ENCODE assay signal across 1 cellular context in genomic region chr4:83486457-83487129, GRCh38.
TF ChIP-seq lines count a peak whose summit lies in the region.

No MANE protein-coding gene starts in this region.

TF ChIP-seq in K562, 482 proteins besides CTCF, POLR2A, EP300 and RAD21 (continued from another document):
- TF ChIP-seq ZBTB7A (IDR thresholded peaks at IDR 0.05; ENCODE audit: borderline replicate concordance, control insufficient read depth, low read depth, low read length) (no peak), IRF2 (CRISPR knock-in tag; IDR thresholded peaks at IDR 0.05) (no peak), ETV5 (CRISPR knock-in tag; IDR thresholded peaks at IDR 0.05; ENCODE audit: low read depth) (no peak), TAL1 (IDR thresholded peaks at IDR 0.05) (peak; percentile 69), SIX5 (IDR thresholded peaks at IDR 0.05; ENCODE audit: borderline replicate concordance in 1 of 2, insufficient read depth in 1 of 2, low read depth in 1 of 2, low read length in 2 of 2) (no peak), ZNF584 (CRISPR knock-in tag; IDR thresholded peaks at IDR 0.05; ENCODE audit: low read depth) (peak; percentile 49; the same call in 1 of the 2 replicates), ZNF75A (CRISPR knock-in tag; IDR thresholded peaks at IDR 0.05) (no peak), TFE3 (CRISPR knock-in tag; IDR thresholded peaks at IDR 0.05) (no peak), TCF3 (CRISPR knock-in tag; IDR thresholded peaks at IDR 0.05) (peak; percentile 84), ASH1L (IDR thresholded peaks at IDR 0.05; ENCODE audit: borderline replicate concordance, low read depth, partially characterized antibody) (no peak), FOXA3 (CRISPR knock-in tag; conservative IDR thresholded peaks at IDR 0.05 in 1 of 2, IDR thresholded peaks at IDR 0.05 in 1 of 2) (no peak), NR2F6 (CRISPR knock-in tag; IDR thresholded peaks at IDR 0.05) (no peak), NCOA1 (IDR thresholded peaks at IDR 0.05; ENCODE audit: low read depth) (no peak), BDP1 (IDR thresholded peaks at IDR 0.05; ENCODE audit: insufficient read depth, insufficient read length) (no peak), PML (IDR thresholded peaks at IDR 0.05; ENCODE audit: low read length) (no peak), STAG1 (CRISPR knock-in tag; IDR thresholded peaks at IDR 0.05; ENCODE audit: borderline replicate concordance) (no peak), ZNF586 (CRISPR knock-in tag; conservative IDR thresholded peaks at IDR 0.05) (no peak), SMAD1 (IDR thresholded peaks at IDR 0.05; ENCODE audit: low read depth, low read length, partially characterized antibody) (no peak), GABPB2 (CRISPR knock-in tag; conservative IDR thresholded peaks at IDR 0.05) (no peak), COPS2 (conservative IDR thresholded peaks at IDR 0.05) (no peak), HNRNPH1 (optimal IDR thresholded peaks at IDR 0.05; ENCODE audit: low read depth, low read length) (no peak), MYBL2 (IDR thresholded peaks at IDR 0.05; ENCODE audit: low read depth) (no peak), MYBL2 (CRISPR knock-in tag; IDR thresholded peaks at IDR 0.05; ENCODE audit: borderline replicate concordance) (no peak), TBL1XR1 (IDR thresholded peaks at IDR 0.05; ENCODE audit: low read length in 2 of 2) (no peak), ADNP (tag; IDR thresholded peaks at IDR 0.05) (no peak), TRIM28 (IDR thresholded peaks at IDR 0.05) (no peak), YY1 (IDR thresholded peaks at IDR 0.05; ENCODE audit: borderline replicate concordance in 1 of 3, control insufficient read depth in 1 of 3, extremely low read depth in 1 of 3, insufficient read depth in 3 of 3, insufficient read length in 1 of 3, insufficient replicate concordance in 2 of 3, low read depth in 1 of 3, low read length in 2 of 3) (no peak), SUPT5H (IDR thresholded peaks at IDR 0.05) (no peak), HSF4 (CRISPR knock-in tag; IDR thresholded peaks at IDR 0.05; ENCODE audit: borderline replicate concordance) (no peak), RFX1 (IDR thresholded peaks at IDR 0.05) (no peak), JUND (IDR thresholded peaks at IDR 0.05; ENCODE audit: borderline replicate concordance, low read depth, low read length) (peak; percentile 65; the same call in 1 of the 2 replicates), JUND (tag; IDR thresholded peaks at IDR 0.05; ENCODE audit: borderline replicate concordance, low read depth, low read length) (peak; percentile 82; the same call in 1 of the 3 replicates), SOX6 (IDR thresholded peaks at IDR 0.05) (peak; percentile 94)
- TF ChIP-seq, protein P1, sequence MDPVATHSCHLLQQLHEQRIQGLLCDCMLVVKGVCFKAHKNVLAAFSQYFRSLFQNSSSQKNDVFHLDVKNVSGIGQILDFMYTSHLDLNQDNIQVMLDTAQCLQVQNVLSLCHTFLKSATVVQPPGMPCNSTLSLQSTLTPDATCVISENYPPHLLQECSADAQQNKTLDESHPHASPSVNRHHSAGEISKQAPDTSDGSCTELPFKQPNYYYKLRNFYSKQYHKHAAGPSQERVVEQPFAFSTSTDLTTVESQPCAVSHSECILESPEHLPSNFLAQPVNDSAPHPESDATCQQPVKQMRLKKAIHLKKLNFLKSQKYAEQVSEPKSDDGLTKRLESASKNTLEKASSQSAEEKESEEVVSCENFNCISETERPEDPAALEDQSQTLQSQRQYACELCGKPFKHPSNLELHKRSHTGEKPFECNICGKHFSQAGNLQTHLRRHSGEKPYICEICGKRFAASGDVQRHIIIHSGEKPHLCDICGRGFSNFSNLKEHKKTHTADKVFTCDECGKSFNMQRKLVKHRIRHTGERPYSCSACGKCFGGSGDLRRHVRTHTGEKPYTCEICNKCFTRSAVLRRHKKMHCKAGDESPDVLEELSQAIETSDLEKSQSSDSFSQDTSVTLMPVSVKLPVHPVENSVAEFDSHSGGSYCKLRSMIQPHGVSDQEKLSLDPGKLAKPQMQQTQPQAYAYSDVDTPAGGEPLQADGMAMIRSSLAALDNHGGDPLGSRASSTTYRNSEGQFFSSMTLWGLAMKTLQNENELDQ (CRISPR knock-in tag; IDR thresholded peaks at IDR 0.05; ENCODE audit: borderline replicate concordance), result no peak
- TF ChIP-seq, protein P2, sequence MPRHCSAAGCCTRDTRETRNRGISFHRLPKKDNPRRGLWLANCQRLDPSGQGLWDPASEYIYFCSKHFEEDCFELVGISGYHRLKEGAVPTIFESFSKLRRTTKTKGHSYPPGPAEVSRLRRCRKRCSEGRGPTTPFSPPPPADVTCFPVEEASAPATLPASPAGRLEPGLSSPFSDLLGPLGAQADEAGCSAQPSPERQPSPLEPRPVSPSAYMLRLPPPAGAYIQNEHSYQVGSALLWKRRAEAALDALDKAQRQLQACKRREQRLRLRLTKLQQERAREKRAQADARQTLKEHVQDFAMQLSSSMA (CRISPR knock-in tag; IDR thresholded peaks at IDR 0.05), result no peak
- TF ChIP-seq, protein P3, sequence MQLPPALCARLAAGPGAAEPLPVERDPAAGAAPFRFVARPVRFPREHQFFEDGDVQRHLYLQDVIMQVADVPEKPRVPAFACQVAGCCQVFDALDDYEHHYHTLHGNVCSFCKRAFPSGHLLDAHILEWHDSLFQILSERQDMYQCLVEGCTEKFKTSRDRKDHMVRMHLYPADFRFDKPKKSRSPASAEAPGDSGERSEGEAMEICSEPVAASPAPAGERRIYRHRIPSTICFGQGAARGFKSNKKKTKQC (CRISPR knock-in tag; IDR thresholded peaks at IDR 0.05), result no peak
- TF ChIP-seq, protein P4, sequence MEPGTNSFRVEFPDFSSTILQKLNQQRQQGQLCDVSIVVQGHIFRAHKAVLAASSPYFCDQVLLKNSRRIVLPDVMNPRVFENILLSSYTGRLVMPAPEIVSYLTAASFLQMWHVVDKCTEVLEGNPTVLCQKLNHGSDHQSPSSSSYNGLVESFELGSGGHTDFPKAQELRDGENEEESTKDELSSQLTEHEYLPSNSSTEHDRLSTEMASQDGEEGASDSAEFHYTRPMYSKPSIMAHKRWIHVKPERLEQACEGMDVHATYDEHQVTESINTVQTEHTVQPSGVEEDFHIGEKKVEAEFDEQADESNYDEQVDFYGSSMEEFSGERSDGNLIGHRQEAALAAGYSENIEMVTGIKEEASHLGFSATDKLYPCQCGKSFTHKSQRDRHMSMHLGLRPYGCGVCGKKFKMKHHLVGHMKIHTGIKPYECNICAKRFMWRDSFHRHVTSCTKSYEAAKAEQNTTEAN (CRISPR knock-in tag; IDR thresholded peaks at IDR 0.05), result no peak
- TF ChIP-seq, protein P5, sequence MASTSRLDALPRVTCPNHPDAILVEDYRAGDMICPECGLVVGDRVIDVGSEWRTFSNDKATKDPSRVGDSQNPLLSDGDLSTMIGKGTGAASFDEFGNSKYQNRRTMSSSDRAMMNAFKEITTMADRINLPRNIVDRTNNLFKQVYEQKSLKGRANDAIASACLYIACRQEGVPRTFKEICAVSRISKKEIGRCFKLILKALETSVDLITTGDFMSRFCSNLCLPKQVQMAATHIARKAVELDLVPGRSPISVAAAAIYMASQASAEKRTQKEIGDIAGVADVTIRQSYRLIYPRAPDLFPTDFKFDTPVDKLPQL (IDR thresholded peaks at IDR 0.05; ENCODE audit: extremely low read depth, insufficient read length), result no peak
- TF ChIP-seq, protein P6, sequence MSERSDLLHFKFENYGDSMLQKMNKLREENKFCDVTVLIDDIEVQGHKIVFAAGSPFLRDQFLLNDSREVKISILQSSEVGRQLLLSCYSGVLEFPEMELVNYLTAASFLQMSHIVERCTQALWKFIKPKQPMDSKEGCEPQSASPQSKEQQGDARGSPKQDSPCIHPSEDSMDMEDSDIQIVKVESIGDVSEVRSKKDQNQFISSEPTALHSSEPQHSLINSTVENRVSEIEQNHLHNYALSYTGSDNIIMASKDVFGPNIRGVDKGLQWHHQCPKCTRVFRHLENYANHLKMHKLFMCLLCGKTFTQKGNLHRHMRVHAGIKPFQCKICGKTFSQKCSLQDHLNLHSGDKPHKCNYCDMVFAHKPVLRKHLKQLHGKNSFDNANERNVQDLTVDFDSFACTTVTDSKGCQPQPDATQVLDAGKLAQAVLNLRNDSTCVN (CRISPR knock-in tag; IDR thresholded peaks at IDR 0.05), result no peak
